Comparison of ENCODE assay signal across 25 cellular contexts in the genomic region with DNA sequence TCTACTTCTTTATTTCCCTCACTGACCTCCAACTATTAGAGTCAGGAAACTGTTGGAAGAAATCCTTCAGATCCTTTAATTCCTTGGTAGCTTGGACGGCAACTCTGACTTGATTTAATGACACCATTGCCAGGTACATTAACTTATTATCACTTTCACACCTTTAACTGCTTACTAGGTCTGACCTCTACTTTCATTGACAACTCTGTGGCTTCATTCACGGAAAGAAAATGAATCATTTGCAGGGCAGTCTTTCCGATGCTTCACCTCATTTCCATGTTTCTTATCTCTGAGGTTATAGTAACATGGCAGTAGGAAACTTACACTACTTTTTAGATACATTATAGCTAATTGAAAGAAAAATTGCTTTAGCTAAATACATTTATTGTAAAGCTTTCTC.
"Had no signal": no experiment of that assay in that cellular context is flagged by ENCODE, and none has a peak within 500 bp of the region (broad histone marks: within the 10 kb centered on the region; RNA-seq: fewer than 3 reads in every experiment).

No MANE protein-coding gene starts in this region.

- DNase-seq: IMR-90; Karpas-422; KG1; MG63; NCI-H1092; NCI-H1105 treated with DMSO at 0.1 percent for 48 hours; NCI-H1417 treated with DMSO at 0.1 percent for 48 hours; NCI-H146; NCI-H1694 treated with DMSO at 0.1 percent for 48 hours; NCI-H1930; NCI-H2081; NCI-H2107; NCI-H2171; NCI-H226; NCI-H446; NCI-H510A; NCI-H524 treated with DMSO at 0.1 percent for 48 hours; NCI-H69; NCI-H774; NK-92 treated with Interleukin-12 subunit alpha and Interleukin-12 subunit beta, amount 100 ng/mL, for 24 hours; PC-3; SHP77; SK-N-SH had no signal

- H3K27ac ChIP-seq: RWPE1 had no signal

- H3K9me3 ChIP-seq: MG63, SK-N-SH had no signal

- ATAC-seq: Panc1, PC-3 had no signal

- H3K9ac ChIP-seq: SK-N-SH had no signal

- H3K27me3 ChIP-seq: MG63 had no signal

- H3K4me3 ChIP-seq: MG63 had no signal

- H3K4me2 ChIP-seq: SK-N-SH had no signal

- H3K36me3 ChIP-seq: MG63 had no signal
